Comparison of ENCODE assay signal across 19 cellular contexts in genomic region chr17:69723316-69723715, GRCh38.
"Had no signal": no experiment of that assay in that cellular context is flagged by ENCODE, and none has a peak within 500 bp of the region (broad histone marks: within the 10 kb centered on the region; RNA-seq: fewer than 3 reads in every experiment).

No MANE protein-coding gene starts in this region.

- H3K9me3 Mint-ChIP-seq: T-cell had no signal

- H3K36me3 Mint-ChIP-seq: T-cell had no signal

- H3K4me1 Mint-ChIP-seq: T-cell had no signal

- ATAC-seq: Panc1, T-cell had no signal

- H3K9me3 ChIP-seq: SK-N-SH had no signal

- H3K4me2 ChIP-seq: SK-N-SH had no signal

- H3K9ac ChIP-seq: SK-N-SH had no signal

- DNase-seq: KBM-7, NCI-H1048, NCI-H1105, NCI-H1417, NCI-H1436 treated with DMSO at 0.1 percent for 48 hours, NCI-H1694, NCI-H187 treated with DMSO at 0.1 percent for 48 hours, NCI-H2029 treated with DMSO at 0.1 percent for 48 hours, NCI-H2171, NCI-H226, NCI-H510A, NCI-H524 treated with DMSO at 0.1 percent for 48 hours, SHP77, SK-N-SH, SW 1271, T-cell had no signal

- H3K27ac Mint-ChIP-seq: T-cell had no signal

- H3K4me3 Mint-ChIP-seq: T-cell had no signal

- H3K27ac ChIP-seq: HL-60, RWPE1 had no signal
